ENCODE assay signal across 8 cellular contexts in genomic region chr19:9674669-9675357, GRCh38. TPM values are rescaled to one million over a fixed set of nuclear protein-coding genes. Genes with fewer than 3 reads are reported as not detected.
DNase-seq lines count a peak whose midpoint lies in the region; TF ChIP-seq lines count a peak whose summit lies in the region.

ZNF562 (minus strand) TSS chr19:9675100; CDS start chr19:9660744, 14,356 bp downstream.

- H3K4me1 ChIP-seq in H9 (ENCODE audit: insufficient read depth, low read length): no peaks in the 10 kb centered on the region
- H3K4me1 ChIP-seq in cardiac muscle cell (ENCODE audit: low read depth): no peaks in the 10 kb centered on the region

- H3K27ac Mint-ChIP-seq in H9: peak within 1 kb of the TSS; percentile 100
- H3K27ac Mint-ChIP-seq in type B pancreatic cell: peak within 1 kb of the TSS; percentile 99

- peak within 1 kb of the TSS; percentile 98 for H3T11ph ChIP-seq in H9 (ENCODE audit: low read length)

- peaks cover 0 to 3% of the 10 kb centered on the region in 2 experiments; a peak in 1 of 4 replicates for H3K4me1 Mint-ChIP-seq in H9
- no peaks in the 10 kb centered on the region for H3K4me1 Mint-ChIP-seq in type B pancreatic cell (ENCODE audit: unreplicated experiment)

- H3K23ac ChIP-seq in H9 (ENCODE audit: insufficient read length, low read depth, low read length): no peak within 1 kb of the TSS

- peak within 1 kb of the TSS; percentile 98 for H3K56ac ChIP-seq in H9 (ENCODE audit: insufficient read length, low read depth, low read length)

- H3K27me3 Mint-ChIP-seq in H9 (ENCODE audit: low read depth) (peaks cover 3% of the 10 kb centered on the region; the same call in 1 of the 2 replicates), type B pancreatic cell (no peaks in the 10 kb centered on the region)

- peak within 1 kb of the TSS; percentile 99; the same call in 1 of the 2 replicates for H3K4ac ChIP-seq in H9 (ENCODE audit: low read depth, low read length)

- peak; percentile 94 for DNase-seq in Daoy (ENCODE audit: low read depth)
- DNase-seq in H9: peak; percentile 37
- peak; percentile 90 for DNase-seq in MV-4-11 (lab: John Stamatoyannopoulos, UW)
- DNase-seq in SW 1271 (lab: John Stamatoyannopoulos, UW): peak; percentile 57 to 84
- peak; percentile 63 for DNase-seq in activated naive CD8-positive, alpha-beta T cell treated with anti-CD3 and anti-CD28 coated beads, Interleukin-2, amount 50 U/mL, for 16 hours (ENCODE audit: low read depth, low spot score)
- DNase-seq in cardiac muscle cell (ENCODE audit: low read depth in 1 of 2, low spot score in 1 of 2): peak; percentile 92
- peak; percentile 83 for DNase-seq in pons (ENCODE audit: low spot score)
- DNase-seq in type B pancreatic cell (ENCODE audit: extremely low spot score, unreplicated experiment): peak; percentile 81

- H2BK120ac ChIP-seq in H9 (ENCODE audit: low read depth, low read length, poor library complexity, severe bottlenecking): peak within 1 kb of the TSS; percentile 100

- H2AK5ac ChIP-seq in H9 (ENCODE audit: insufficient read length, low read length): no peak within 1 kb of the TSS

- H3K9ac ChIP-seq in H9 (ENCODE audit: extremely low read depth, insufficient read length, low read length): peak within 1 kb of the TSS; percentile 96

- no peak within 1 kb of the TSS for H2BK15ac ChIP-seq in H9 (ENCODE audit: low read depth, low read length)

- peak within 1 kb of the TSS; percentile 98 for H4K5ac ChIP-seq in H9 (ENCODE audit: insufficient read length, low read depth, low read length)

- H3K9me3 Mint-ChIP-seq in H9 (peaks cover 62 to 74% of the 10 kb centered on the region in 2 experiments), type B pancreatic cell (peaks cover 15% of the 10 kb centered on the region)

- H3K36me3 ChIP-seq in cardiac muscle cell: peaks cover 5% of the 10 kb centered on the region

- no peaks in the 10 kb centered on the region for H3K23me2 ChIP-seq in H9 (ENCODE audit: insufficient read length, low read depth, low read length, poor library complexity, severe bottlenecking)

- H4K8ac ChIP-seq in H9 (replicated peaks; ENCODE audit: insufficient read length, low read depth, low read length): no peak within 1 kb of the TSS

- peak within 1 kb of the TSS; percentile 100 for H3K14ac ChIP-seq in H9 (ENCODE audit: insufficient read depth, low read length)

- H2AFZ ChIP-seq in H9 (ENCODE audit: low read length): peak within 1 kb of the TSS; percentile 94

- peak within 1 kb of the TSS; percentile 40 for H3K4me2 ChIP-seq in H9 (ENCODE audit: insufficient read depth, insufficient read length, low read length)

- peak within 1 kb of the TSS; percentile 100 for H3K18ac ChIP-seq in H9 (ENCODE audit: insufficient read length, low read depth, low read length)

- H4K91ac ChIP-seq in H9 (ENCODE audit: insufficient read length, low read depth, low read length): peak within 1 kb of the TSS; percentile 87

- peak within 1 kb of the TSS; percentile 99 for H2BK20ac ChIP-seq in H9 (ENCODE audit: low read depth, low read length, poor library complexity, severe bottlenecking)

- peaks cover 9% of the 10 kb centered on the region; the same call in 1 of the 2 replicates for H3K79me2 ChIP-seq in H9 (ENCODE audit: insufficient read depth, low read length)

- peak within 1 kb of the TSS; percentile 96 for H2BK5ac ChIP-seq in H9 (ENCODE audit: insufficient read length, low read length)

- peak within 1 kb of the TSS; percentile 69 for H3K4me3 ChIP-seq in cardiac muscle cell

- WGBS in H9 (ENCODE audit: extremely low coverage, insufficient read length, low lambda C conversion rate): no CpG with 5 or more reads among the region's 40 CpGs

- peak within 1 kb of the TSS; percentile 98 for H2BK12ac ChIP-seq in H9 (ENCODE audit: insufficient read length, low read depth, low read length)

- TF ChIP-seq CTCF in H9 (conservative IDR thresholded peaks at IDR 0.05): no peak
- TF ChIP-seq CTCF in cardiac muscle cell (IDR thresholded peaks at IDR 0.05; ENCODE audit: low read depth, low read length): no peak
- no peak for TF ChIP-seq CTCF in type B pancreatic cell (conservative IDR thresholded peaks at IDR 0.05)

- H4K20me1 ChIP-seq in H9 (ENCODE audit: control insufficient read depth, insufficient read depth, insufficient read length): no peaks in the 10 kb centered on the region

- H3K9me3 ChIP-seq in H9 (ENCODE audit: control insufficient read depth, low read depth, low read length) (peaks cover 17% of the 10 kb centered on the region), cardiac muscle cell (ENCODE audit: low read depth) (no peaks in the 10 kb centered on the region)

- H3K79me1 ChIP-seq in H9 (ENCODE audit: insufficient read depth, low read depth, low read length, poor library complexity, severe bottlenecking): peaks cover 10% of the 10 kb centered on the region

- H3K4me3 Mint-ChIP-seq in H9 (peak within 1 kb of the TSS; percentile 86 to 89), type B pancreatic cell (peak within 1 kb of the TSS; percentile 96)

- H3K27ac ChIP-seq in H9 (ENCODE audit: insufficient read length, low read depth, low read length) (peak within 1 kb of the TSS; percentile 99), cardiac muscle cell (peak within 1 kb of the TSS; percentile 99)

- H3K36me3 Mint-ChIP-seq in H9 (ENCODE audit: insufficient read depth in 1 of 3, low read depth in 3 of 3) (peaks cover 34 to 36% (median 36%) of the 10 kb centered on the region in 3 experiments), type B pancreatic cell (peaks cover 35% of the 10 kb centered on the region)

- H3K27me3 ChIP-seq in H9 (ENCODE audit: insufficient read depth, low read length) (no peaks in the 10 kb centered on the region), cardiac muscle cell (no peaks in the 10 kb centered on the region)

RNA-seq across cellular contexts. Expression of gene ZNF562, which starts in this region (rescaled TPM):
- total RNA-seq in Daoy (2014; rRNA removed; shearing (Covaris generic)): 29.9 and 30.1 TPM in 2 replicates
- total RNA-seq in H9 (2021) (15.5 and 15.7 TPM in 2 replicates), cardiac muscle cell (15.2 and 22.2 TPM in 2 replicates), type B pancreatic cell (ENCODE audit: low replicate concordance) (22.5 and 24.4 TPM in 2 replicates)
- polyA plus RNA-seq in cardiac muscle cell: 6.3 and 6.9 TPM in 2 replicates

Comparison
In these comparisons a context has a peak if more than half of its experiments do, and no peak if none do; other contexts are left out.
1. Peak in every context shown above with its lines: DNase-seq, H3K4me3 ChIP-seq and H3K27ac ChIP-seq.
2. DNase-seq: peak in every context shown above with its lines; median percentile 94 in Daoy; 92 in cardiac muscle cell; 90 in MV-4-11; 83 in pons; 81 in type B pancreatic cell; 70 in SW 1271; 63 in activated naive CD8-positive, alpha-beta T cell treated with anti-CD3 and anti-CD28 coated beads, Interleukin-2, amount 50 U/mL, for 16 hours; 37 in H9.